ENCODE assay signal across 8 cellular contexts in genomic region chr5:171484460-171484899, GRCh38.
DNase-seq lines count a peak whose midpoint lies in the region; ATAC-seq and TF ChIP-seq lines count a peak whose summit lies in the region.

No MANE protein-coding gene starts in this region.

- H3K9ac ChIP-seq in adipocyte (ENCODE audit: low read length): no peak overlapping the region

- intact Hi-C loops in left lung (cut with DNase I): no loop called here

- H3K27ac ChIP-seq in left lung: no peak overlapping the region

- H3K4me3 ChIP-seq in adipocyte (ENCODE audit: low read length) (no peak overlapping the region), left lung (no peak overlapping the region)

- ATAC-seq in SK-N-SH treated with all-trans-retinoic acid at 6 μM for 48 hours (peak; percentile 78), left lung (peak; percentile 67), GM21737 (IDR thresholded peaks at IDR 0.05; ENCODE audit: unreplicated experiment) (no peak), GM19023 (IDR thresholded peaks at IDR 0.05; ENCODE audit: unreplicated experiment) (no peak)

- H3K9me3 ChIP-seq in adipocyte (ENCODE audit: control insufficient read depth, low read length) (no peaks in the 10 kb centered on the region), left lung (no peaks in the 10 kb centered on the region)

- peak; percentile 56 to 68 for TF ChIP-seq CTCF in left lung (IDR thresholded peaks at IDR 0.05)

- DNase-seq in DMS 273 (lab: John Stamatoyannopoulos, UW; ENCODE audit: unreplicated experiment) (peak; percentile 57), DMS 273 treated with DMSO at 0.1 percent for 48 hours (lab: John Stamatoyannopoulos, UW) (no peak), adipocyte (ENCODE audit: low read depth) (peak; percentile 38), left lung (no peak)
- peak; percentile 7 to 20 for DNase-seq in stimulated activated CD8-positive, alpha-beta memory T cell treated with anti-CD3 and anti-CD28 coated beads, Interleukin-4, amount 100 ng/mL, for 4 hours (ENCODE audit: low read depth in 2 of 2, low spot score in 1 of 2)

- H3K4me1 ChIP-seq in adipocyte (ENCODE audit: control insufficient read depth, insufficient read depth, low read length) (peaks cover 13% of the 10 kb centered on the region), left lung (no peaks in the 10 kb centered on the region)

- H3K27me3 ChIP-seq in adipocyte (replicated peaks; ENCODE audit: control insufficient read depth, insufficient read depth, low read length): peaks cover 6% of the 10 kb centered on the region
- H3K27me3 ChIP-seq in left lung: no peaks in the 10 kb centered on the region

- no peaks in the 10 kb centered on the region for H3K36me3 ChIP-seq in adipocyte (ENCODE audit: control insufficient read depth, insufficient read depth, low read length, severe bottlenecking)
- H3K36me3 ChIP-seq in left lung: no peaks in the 10 kb centered on the region

TF ChIP-seq in SK-N-SH treated with all-trans-retinoic acid at 6 μM for 48 hours, 23 proteins besides CTCF, POLR2A, EP300 and RAD21:
- TF ChIP-seq ZNF565 (CRISPR knock-in tag; conservative IDR thresholded peaks at IDR 0.05; ENCODE audit: low read depth) (no peak), PATZ1 (CRISPR knock-in tag; IDR thresholded peaks at IDR 0.05; ENCODE audit: borderline replicate concordance) (no peak), CSDC2 (CRISPR knock-in tag; IDR thresholded peaks at IDR 0.05) (no peak), BACH2 (CRISPR knock-in tag; IDR thresholded peaks at IDR 0.05; ENCODE audit: borderline replicate concordance) (no peak), RARB (CRISPR knock-in tag; IDR thresholded peaks at IDR 0.05) (no peak), OSR1 (CRISPR knock-in tag; IDR thresholded peaks at IDR 0.05) (no peak), ZFP30 (CRISPR knock-in tag; IDR thresholded peaks at IDR 0.05) (no peak), ZNF70 (CRISPR knock-in tag; IDR thresholded peaks at IDR 0.05) (no peak), PPARA (CRISPR knock-in tag; IDR thresholded peaks at IDR 0.05; ENCODE audit: borderline replicate concordance) (no peak), SNAI2 (CRISPR knock-in tag; IDR thresholded peaks at IDR 0.05) (no peak), CSRNP3 (CRISPR knock-in tag; IDR thresholded peaks at IDR 0.05) (no peak), TOX (CRISPR knock-in tag; IDR thresholded peaks at IDR 0.05; ENCODE audit: borderline replicate concordance) (no peak), TCF4 (CRISPR knock-in tag; IDR thresholded peaks at IDR 0.05; ENCODE audit: borderline replicate concordance) (no peak), ZC3H10 (CRISPR knock-in tag; IDR thresholded peaks at IDR 0.05) (no peak), ESRRG (CRISPR knock-in tag; IDR thresholded peaks at IDR 0.05) (no peak)
- TF ChIP-seq, protein P1, sequence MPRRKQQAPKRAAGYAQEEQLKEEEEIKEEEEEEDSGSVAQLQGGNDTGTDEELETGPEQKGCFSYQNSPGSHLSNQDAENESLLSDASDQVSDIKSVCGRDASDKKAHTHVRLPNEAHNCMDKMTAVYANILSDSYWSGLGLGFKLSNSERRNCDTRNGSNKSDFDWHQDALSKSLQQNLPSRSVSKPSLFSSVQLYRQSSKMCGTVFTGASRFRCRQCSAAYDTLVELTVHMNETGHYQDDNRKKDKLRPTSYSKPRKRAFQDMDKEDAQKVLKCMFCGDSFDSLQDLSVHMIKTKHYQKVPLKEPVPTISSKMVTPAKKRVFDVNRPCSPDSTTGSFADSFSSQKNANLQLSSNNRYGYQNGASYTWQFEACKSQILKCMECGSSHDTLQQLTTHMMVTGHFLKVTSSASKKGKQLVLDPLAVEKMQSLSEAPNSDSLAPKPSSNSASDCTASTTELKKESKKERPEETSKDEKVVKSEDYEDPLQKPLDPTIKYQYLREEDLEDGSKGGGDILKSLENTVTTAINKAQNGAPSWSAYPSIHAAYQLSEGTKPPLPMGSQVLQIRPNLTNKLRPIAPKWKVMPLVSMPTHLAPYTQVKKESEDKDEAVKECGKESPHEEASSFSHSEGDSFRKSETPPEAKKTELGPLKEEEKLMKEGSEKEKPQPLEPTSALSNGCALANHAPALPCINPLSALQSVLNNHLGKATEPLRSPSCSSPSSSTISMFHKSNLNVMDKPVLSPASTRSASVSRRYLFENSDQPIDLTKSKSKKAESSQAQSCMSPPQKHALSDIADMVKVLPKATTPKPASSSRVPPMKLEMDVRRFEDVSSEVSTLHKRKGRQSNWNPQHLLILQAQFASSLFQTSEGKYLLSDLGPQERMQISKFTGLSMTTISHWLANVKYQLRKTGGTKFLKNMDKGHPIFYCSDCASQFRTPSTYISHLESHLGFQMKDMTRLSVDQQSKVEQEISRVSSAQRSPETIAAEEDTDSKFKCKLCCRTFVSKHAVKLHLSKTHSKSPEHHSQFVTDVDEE (CRISPR knock-in tag; IDR thresholded peaks at IDR 0.05): no peak
- TF ChIP-seq, protein P2, sequence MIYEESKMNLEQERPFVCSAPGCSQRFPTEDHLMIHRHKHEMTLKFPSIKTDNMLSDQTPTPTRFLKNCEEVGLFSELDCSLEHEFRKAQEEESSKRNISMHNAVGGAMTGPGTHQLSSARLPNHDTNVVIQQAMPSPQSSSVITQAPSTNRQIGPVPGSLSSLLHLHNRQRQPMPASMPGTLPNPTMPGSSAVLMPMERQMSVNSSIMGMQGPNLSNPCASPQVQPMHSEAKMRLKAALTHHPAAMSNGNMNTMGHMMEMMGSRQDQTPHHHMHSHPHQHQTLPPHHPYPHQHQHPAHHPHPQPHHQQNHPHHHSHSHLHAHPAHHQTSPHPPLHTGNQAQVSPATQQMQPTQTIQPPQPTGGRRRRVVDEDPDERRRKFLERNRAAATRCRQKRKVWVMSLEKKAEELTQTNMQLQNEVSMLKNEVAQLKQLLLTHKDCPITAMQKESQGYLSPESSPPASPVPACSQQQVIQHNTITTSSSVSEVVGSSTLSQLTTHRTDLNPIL (CRISPR knock-in tag; IDR thresholded peaks at IDR 0.05; ENCODE audit: low read depth): no peak

Comparison
In these comparisons a context has a peak if more than half of its experiments do, and no peak if none do; other contexts are left out.
1. DNase-seq: peak in DMS 273 (single experiment), adipocyte (single experiment) and stimulated activated CD8-positive, alpha-beta memory T cell treated with anti-CD3 and anti-CD28 coated beads, Interleukin-4, amount 100 ng/mL, for 4 hours (2 of 2); none in DMS 273 treated with DMSO at 0.1 percent for 48 hours (single experiment) and left lung (0 of 2).
2. ATAC-seq: peak in SK-N-SH treated with all-trans-retinoic acid at 6 μM for 48 hours (single experiment) and left lung (single experiment); none in GM21737 (single experiment) and GM19023 (single experiment).